In the genomic region with DNA sequence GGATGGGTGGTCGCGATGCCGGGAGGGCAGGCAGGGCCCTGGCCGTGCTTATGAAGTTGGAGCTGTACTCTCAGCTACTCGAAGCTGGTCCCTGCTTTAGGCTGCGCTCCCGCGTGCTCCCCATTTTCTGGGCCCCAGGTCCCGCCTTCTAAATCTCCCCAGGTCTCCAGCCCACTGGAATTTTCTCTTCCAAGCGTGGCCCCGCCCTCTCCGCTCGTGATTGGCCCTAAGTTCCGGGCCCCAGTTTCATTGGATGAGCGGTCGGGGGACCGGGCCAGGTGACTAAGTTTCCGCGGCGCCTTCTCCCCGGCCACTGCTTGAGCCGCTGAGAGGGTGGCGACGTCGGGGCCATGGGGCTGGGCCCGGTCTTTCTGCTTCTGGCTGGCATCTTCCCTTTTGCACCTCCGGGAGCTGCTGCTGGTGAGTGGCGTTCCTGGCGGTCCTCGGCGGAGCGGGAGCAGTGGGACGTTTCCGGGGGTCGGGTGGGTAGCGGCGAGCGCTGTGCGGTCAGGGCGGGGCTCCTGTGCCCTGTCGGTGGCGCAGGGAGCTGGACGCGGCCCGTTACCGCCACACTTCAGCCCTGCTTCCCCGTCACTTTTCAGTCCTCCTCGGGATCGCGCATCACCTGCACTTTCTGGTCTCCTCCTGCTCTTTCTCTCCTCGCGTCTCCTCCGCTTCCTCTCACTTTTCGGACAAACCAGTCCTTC, we compare ENCODE assay signal across 8 cellular contexts. TPM values are rescaled to one million over a fixed set of nuclear protein-coding genes. Genes with fewer than 3 reads are reported as not detected.
A peak's percentile ranks its signal among the peaks of the same experiment; 100 is the strongest.
DNase-seq lines count a peak whose midpoint lies in the region; ATAC-seq and TF ChIP-seq lines count a peak whose summit lies in the region.

Gene MICA (plus strand): TSS at position 313 of the 707 bp plus-strand sequence. CDS start 38 bp downstream, at position 351.

- in situ Hi-C loops in ACHN (cut with HindIII; ENCODE audit: low pct_ligation_motif_present, low pct_unique_long_range_greater_than_20kb, low sequenced_read_pairs) (no loop called here), GM18951 (cut with MboI; ENCODE audit: low sequenced_read_pairs, unreplicated experiment) (no loop called here)

- H3K36me3 ChIP-seq in prostate gland: no peaks in the 10 kb centered on the region

- peak; percentile 90 for DNase-seq in ACHN
- peak; percentile 93 for DNase-seq in HK-2 (ENCODE audit: unreplicated experiment)
- DNase-seq in T-helper 17 cell: peak; percentile 43 to 72 (median 67)
- peak in 55 of 58 donors; percentile 13 to 83 (median 66) for DNase-seq in anterior cingulate cortex (lab: John Stamatoyannopoulos, UW)
- DNase-seq in right cardiac atrium: peak; percentile 92 to 96 (median 94)
- DNase-seq in prostate gland (ENCODE audit: low spot score): peak; percentile 94
- peak; percentile 94 for DNase-seq in ureter (ENCODE audit: low spot score)

- intact Hi-C loops in right cardiac atrium (cut with DNase I) (no loop called here), prostate gland (cut with DNase I) (no loop called here)

- peak within 1 kb of the TSS; percentile 97 for H3K27ac Mint-ChIP-seq in T-helper 17 cell

- ATAC-seq in T-helper 17 cell (peak; percentile 56), right cardiac atrium (peak; percentile 85 to 86)

- peak within 1 kb of the TSS; percentile 79 for H3K27ac ChIP-seq in right cardiac atrium (ENCODE audit: low read length)
- H3K27ac ChIP-seq in prostate gland: peak within 1 kb of the TSS; percentile 88 to 99

- peak within 1 kb of the TSS; percentile 91 for H3K4me3 Mint-ChIP-seq in T-helper 17 cell

- H3K4me3 ChIP-seq in right cardiac atrium (ENCODE audit: low read length) (peak within 1 kb of the TSS; percentile 39), prostate gland (peak within 1 kb of the TSS; percentile 62 to 63)

- no peaks in the 10 kb centered on the region for H3K9me3 ChIP-seq in T-helper 17 cell (ENCODE audit: control insufficient read depth, low read length, poor library complexity, severe bottlenecking)
- H3K9me3 ChIP-seq in right cardiac atrium (ENCODE audit: control insufficient read depth, low read length): no peaks in the 10 kb centered on the region
- H3K9me3 ChIP-seq in prostate gland: no peaks in the 10 kb centered on the region

- TF ChIP-seq POLR2A in GM18951 (IDR thresholded peaks at IDR 0.05; ENCODE audit: extremely low read depth, insufficient read depth, insufficient read length): peak; percentile 22
- TF ChIP-seq POLR2A in prostate gland (IDR thresholded peaks at IDR 0.05): peak; percentile 93

- H3K4me1 ChIP-seq in right cardiac atrium (ENCODE audit: control insufficient read depth, insufficient read depth, low read length): peaks cover 5% of the 10 kb centered on the region
- peaks cover 6% of the 10 kb centered on the region for H3K4me1 ChIP-seq in prostate gland (replicated peaks)

- no peaks in the 10 kb centered on the region for H3K36me3 Mint-ChIP-seq in T-helper 17 cell (ENCODE audit: low read depth)

- no peaks in the 10 kb centered on the region for H3K27me3 Mint-ChIP-seq in T-helper 17 cell

- peaks cover 72% of the 10 kb centered on the region for H3K4me1 Mint-ChIP-seq in T-helper 17 cell

- TF ChIP-seq CTCF in prostate gland (IDR thresholded peaks at IDR 0.05): peak in 2 of 4 experiments; percentile 16 to 19

- H3K27me3 ChIP-seq in right cardiac atrium (ENCODE audit: control insufficient read depth, insufficient read depth) (no peaks in the 10 kb centered on the region), prostate gland (replicated peaks; ENCODE audit: insufficient read depth) (no peaks in the 10 kb centered on the region)

- under 1% methylated on average over 54 of the region's 54 CpGs for WGBS in right cardiac atrium
- under 1% methylated on average over 48 of the region's 54 CpGs for WGBS in prostate gland

RNA-seq across cellular contexts. Expression of gene MICA, which starts in this region (rescaled TPM):
- total RNA-seq in T-helper 17 cell (10 to 100 TPM; 11.2 to 11.5 TPM), right cardiac atrium (10 to 100 TPM; 10.1 to 13.6 (median 11.3) TPM), prostate gland (10 to 100 TPM; 16.1 to 22.8 TPM), ureter (27.7 TPM)
- polyA plus RNA-seq in right cardiac atrium: 8.8 TPM

Comparison
In these comparisons a context has a peak if more than half of its experiments do, and no peak if none do; other contexts are left out.
1. Peak in every context shown above with its lines: DNase-seq, ATAC-seq, H3K4me3 ChIP-seq and H3K27ac ChIP-seq.